In the genomic region with DNA sequence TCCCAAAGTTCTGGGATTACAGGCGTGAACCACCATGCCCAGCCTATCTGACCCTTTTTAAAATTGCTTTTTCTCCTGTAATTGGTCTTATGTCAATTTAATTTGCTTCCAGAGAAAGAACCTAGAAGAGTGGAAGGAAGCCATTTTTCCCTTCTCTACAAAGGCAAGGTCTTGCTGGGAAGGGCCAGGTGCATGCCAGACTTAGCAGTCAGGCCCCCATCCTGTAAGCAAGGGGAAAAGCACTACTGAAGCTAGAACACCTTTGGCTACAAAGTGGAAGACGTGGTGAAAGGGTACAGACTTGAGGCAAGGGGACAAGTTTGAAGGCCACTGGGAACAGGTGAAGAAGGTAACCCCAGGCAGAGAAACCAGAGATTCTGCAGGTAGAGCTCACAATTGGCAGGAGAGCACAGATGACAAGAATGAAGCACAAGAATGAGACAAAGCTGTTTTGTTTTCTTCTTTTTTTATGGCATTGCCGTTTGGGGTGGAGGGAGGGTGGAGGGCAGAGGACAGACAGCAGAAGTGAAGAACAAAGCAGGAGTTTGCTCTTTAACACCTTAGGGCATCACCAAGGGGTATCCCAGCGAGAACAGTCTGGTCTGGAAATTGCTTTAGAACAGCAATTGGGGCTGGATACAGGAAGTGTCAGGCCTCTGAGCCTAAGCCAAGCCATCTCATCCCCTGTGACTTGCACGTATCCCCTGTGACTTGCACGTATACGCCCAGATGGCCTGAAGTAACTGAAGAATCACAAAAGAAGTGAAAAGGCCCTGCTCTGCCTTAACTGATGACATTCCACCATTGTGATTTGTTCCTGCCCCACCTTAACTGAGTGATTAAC, we compare ENCODE assay signal across 1 cellular context.
A peak's percentile ranks its signal among the peaks of the same experiment; 100 is the strongest.
TF ChIP-seq lines count a peak whose summit lies in the region.

No MANE protein-coding gene starts in this region.

TF ChIP-seq in GM23338, 12 proteins besides CTCF, POLR2A, EP300 and RAD21 (continued from another document):
- TF ChIP-seq, protein P1, sequence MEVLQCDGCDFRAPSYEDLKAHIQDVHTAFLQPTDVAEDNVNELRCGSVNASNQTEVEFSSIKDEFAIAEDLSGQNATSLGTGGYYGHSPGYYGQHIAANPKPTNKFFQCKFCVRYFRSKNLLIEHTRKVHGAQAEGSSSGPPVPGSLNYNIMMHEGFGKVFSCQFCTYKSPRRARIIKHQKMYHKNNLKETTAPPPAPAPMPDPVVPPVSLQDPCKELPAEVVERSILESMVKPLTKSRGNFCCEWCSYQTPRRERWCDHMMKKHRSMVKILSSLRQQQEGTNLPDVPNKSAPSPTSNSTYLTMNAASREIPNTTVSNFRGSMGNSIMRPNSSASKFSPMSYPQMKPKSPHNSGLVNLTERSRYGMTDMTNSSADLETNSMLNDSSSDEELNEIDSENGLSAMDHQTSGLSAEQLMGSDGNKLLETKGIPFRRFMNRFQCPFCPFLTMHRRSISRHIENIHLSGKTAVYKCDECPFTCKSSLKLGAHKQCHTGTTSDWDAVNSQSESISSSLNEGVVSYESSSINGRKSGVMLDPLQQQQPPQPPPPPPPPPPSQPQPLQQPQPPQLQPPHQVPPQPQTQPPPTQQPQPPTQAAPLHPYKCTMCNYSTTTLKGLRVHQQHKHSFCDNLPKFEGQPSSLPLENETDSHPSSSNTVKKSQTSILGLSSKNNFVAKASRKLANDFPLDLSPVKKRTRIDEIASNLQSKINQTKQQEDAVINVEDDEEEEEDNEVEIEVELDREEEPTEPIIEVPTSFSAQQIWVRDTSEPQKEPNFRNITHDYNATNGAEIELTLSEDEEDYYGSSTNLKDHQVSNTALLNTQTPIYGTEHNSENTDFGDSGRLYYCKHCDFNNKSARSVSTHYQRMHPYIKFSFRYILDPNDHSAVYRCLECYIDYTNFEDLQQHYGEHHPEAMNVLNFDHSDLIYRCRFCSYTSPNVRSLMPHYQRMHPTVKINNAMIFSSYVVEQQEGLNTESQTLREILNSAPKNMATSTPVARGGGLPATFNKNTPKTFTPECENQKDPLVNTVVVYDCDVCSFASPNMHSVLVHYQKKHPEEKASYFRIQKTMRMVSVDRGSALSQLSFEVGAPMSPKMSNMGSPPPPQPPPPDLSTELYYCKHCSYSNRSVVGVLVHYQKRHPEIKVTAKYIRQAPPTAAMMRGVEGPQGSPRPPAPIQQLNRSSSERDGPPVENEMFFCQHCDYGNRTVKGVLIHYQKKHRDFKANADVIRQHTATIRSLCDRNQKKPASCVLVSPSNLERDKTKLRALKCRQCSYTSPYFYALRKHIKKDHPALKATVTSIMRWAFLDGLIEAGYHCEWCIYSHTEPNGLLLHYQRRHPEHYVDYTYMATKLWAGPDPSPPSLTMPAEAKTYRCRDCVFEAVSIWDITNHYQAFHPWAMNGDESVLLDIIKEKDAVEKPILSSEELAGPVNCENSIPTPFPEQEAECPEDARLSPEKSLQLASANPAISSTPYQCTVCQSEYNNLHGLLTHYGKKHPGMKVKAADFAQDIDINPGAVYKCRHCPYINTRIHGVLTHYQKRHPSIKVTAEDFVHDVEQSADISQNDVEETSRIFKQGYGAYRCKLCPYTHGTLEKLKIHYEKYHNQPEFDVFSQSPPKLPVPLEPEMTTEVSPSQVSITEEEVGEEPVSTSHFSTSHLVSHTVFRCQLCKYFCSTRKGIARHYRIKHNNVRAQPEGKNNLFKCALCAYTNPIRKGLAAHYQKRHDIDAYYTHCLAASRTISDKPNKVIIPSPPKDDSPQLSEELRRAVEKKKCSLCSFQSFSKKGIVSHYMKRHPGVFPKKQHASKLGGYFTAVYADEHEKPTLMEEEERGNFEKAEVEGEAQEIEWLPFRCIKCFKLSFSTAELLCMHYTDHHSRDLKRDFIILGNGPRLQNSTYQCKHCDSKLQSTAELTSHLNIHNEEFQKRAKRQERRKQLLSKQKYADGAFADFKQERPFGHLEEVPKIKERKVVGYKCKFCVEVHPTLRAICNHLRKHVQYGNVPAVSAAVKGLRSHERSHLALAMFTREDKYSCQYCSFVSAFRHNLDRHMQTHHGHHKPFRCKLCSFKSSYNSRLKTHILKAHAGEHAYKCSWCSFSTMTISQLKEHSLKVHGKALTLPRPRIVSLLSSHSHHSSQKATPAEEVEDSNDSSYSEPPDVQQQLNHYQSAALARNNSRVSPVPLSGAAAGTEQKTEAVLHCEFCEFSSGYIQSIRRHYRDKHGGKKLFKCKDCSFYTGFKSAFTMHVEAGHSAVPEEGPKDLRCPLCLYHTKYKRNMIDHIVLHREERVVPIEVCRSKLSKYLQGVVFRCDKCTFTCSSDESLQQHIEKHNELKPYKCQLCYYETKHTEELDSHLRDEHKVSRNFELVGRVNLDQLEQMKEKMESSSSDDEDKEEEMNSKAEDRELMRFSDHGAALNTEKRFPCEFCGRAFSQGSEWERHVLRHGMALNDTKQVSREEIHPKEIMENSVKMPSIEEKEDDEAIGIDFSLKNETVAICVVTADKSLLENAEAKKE (CRISPR knock-in tag; IDR thresholded peaks at IDR 0.05) = no peak
- no peak for TF ChIP-seq EZH2 (IDR thresholded peaks at IDR 0.05; ENCODE audit: low read depth, unreplicated experiment)
- TF ChIP-seq, protein P2, sequence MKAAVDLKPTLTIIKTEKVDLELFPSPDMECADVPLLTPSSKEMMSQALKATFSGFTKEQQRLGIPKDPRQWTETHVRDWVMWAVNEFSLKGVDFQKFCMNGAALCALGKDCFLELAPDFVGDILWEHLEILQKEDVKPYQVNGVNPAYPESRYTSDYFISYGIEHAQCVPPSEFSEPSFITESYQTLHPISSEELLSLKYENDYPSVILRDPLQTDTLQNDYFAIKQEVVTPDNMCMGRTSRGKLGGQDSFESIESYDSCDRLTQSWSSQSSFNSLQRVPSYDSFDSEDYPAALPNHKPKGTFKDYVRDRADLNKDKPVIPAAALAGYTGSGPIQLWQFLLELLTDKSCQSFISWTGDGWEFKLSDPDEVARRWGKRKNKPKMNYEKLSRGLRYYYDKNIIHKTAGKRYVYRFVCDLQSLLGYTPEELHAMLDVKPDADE (IDR thresholded peaks at IDR 0.05) = no peak
- TF ChIP-seq, protein P3, sequence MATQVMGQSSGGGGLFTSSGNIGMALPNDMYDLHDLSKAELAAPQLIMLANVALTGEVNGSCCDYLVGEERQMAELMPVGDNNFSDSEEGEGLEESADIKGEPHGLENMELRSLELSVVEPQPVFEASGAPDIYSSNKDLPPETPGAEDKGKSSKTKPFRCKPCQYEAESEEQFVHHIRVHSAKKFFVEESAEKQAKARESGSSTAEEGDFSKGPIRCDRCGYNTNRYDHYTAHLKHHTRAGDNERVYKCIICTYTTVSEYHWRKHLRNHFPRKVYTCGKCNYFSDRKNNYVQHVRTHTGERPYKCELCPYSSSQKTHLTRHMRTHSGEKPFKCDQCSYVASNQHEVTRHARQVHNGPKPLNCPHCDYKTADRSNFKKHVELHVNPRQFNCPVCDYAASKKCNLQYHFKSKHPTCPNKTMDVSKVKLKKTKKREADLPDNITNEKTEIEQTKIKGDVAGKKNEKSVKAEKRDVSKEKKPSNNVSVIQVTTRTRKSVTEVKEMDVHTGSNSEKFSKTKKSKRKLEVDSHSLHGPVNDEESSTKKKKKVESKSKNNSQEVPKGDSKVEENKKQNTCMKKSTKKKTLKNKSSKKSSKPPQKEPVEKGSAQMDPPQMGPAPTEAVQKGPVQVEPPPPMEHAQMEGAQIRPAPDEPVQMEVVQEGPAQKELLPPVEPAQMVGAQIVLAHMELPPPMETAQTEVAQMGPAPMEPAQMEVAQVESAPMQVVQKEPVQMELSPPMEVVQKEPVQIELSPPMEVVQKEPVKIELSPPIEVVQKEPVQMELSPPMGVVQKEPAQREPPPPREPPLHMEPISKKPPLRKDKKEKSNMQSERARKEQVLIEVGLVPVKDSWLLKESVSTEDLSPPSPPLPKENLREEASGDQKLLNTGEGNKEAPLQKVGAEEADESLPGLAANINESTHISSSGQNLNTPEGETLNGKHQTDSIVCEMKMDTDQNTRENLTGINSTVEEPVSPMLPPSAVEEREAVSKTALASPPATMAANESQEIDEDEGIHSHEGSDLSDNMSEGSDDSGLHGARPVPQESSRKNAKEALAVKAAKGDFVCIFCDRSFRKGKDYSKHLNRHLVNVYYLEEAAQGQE (IDR thresholded peaks at IDR 0.05; ENCODE audit: unreplicated experiment) = no peak
- TF ChIP-seq EZH2phosphoT487 (IDR thresholded peaks at IDR 0.05; ENCODE audit: unreplicated experiment) = no peak
- peak; percentile 49 for TF ChIP-seq POLR2AphosphoS5 (IDR thresholded peaks at IDR 0.05; ENCODE audit: low read depth)
- no peak for TF ChIP-seq ZNF114 (CRISPR knock-in tag; IDR thresholded peaks at IDR 0.05)
- no peak for TF ChIP-seq JUNB (IDR thresholded peaks at IDR 0.05; ENCODE audit: unreplicated experiment)
TF ChIP-seq in GM23338: peak in this region for 2.
